12 cellular contexts compared by ENCODE assay signal in the genomic region with DNA sequence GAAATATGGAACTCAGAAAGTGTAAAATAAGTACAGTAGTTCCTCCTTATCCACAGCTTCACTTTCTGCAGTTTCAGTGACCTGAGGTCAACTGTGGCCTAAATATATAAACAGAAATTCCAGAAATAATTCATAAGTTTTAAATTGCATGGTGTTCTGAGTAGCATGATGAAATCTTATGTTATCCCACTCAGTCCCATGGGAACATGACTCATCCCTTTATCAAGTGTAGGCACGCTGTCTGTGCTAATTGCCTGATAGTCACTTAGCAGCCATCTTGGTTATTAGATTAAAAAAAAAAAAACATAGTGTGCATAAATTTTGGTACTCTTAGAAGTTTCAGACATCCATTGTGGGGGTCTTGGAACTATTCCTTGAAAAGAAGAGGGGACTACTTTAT.
DNase-seq lines count a peak whose midpoint lies in the region; ATAC-seq and TF ChIP-seq lines count a peak whose summit lies in the region.
"Had no signal": no experiment of that assay in that cellular context is flagged by ENCODE, and none has a peak within 500 bp of the region (broad histone marks: within the 10 kb centered on the region; RNA-seq: fewer than 3 reads in every experiment).

No MANE protein-coding gene starts in this region.

- H3K4me3 Mint-ChIP-seq in stimulated activated naive CD8-positive, alpha-beta T cell treated with anti-CD3 and anti-CD28 coated beads, Interleukin-15, amount 100 ng/mL, for 72 hours: no peak overlapping the region

- no peak overlapping the region for H3K27ac ChIP-seq in osteoblast (ENCODE audit: low read depth, low read length)
- H3K27ac ChIP-seq: parathyroid adenoma had no signal

- H3K27ac Mint-ChIP-seq in stimulated activated naive CD8-positive, alpha-beta T cell treated with anti-CD3 and anti-CD28 coated beads, Interleukin-15, amount 100 ng/mL, for 72 hours: no peak overlapping the region

- H3K27me3 ChIP-seq in osteoblast (ENCODE audit: insufficient read depth, low read length): no peaks in the 10 kb centered on the region

- no peaks in the 10 kb centered on the region for H3K79me2 ChIP-seq in osteoblast (ENCODE audit: insufficient read depth, low read length)
- H3K79me2 ChIP-seq: parathyroid adenoma had no signal

- ATAC-seq in stimulated activated naive CD8-positive, alpha-beta T cell treated with anti-CD3 and anti-CD28 coated beads, Interleukin-15, amount 100 ng/mL, for 72 hours: no peak

- no peaks in the 10 kb centered on the region for H3K9me3 Mint-ChIP-seq in stimulated activated naive CD8-positive, alpha-beta T cell treated with anti-CD3 and anti-CD28 coated beads, Interleukin-15, amount 100 ng/mL, for 72 hours

- TF ChIP-seq CTCF in NB4 (IDR thresholded peaks at IDR 0.05; ENCODE audit: low read depth, low read length): no peak
- TF ChIP-seq CTCF in osteoblast (IDR thresholded peaks at IDR 0.05; ENCODE audit: extremely low read depth, low read depth, low read length): no peak

- no peaks in the 10 kb centered on the region for H3K36me3 ChIP-seq in osteoblast (ENCODE audit: insufficient read depth, low read length)

- H2AFZ ChIP-seq in osteoblast (ENCODE audit: low read length): no peak overlapping the region
- H2AFZ ChIP-seq: parathyroid adenoma had no signal

- H3K9me3 ChIP-seq in osteoblast (ENCODE audit: low read depth, low read length): no peaks in the 10 kb centered on the region

- H3K4me3 ChIP-seq in NB4 (ENCODE audit: low read depth, low read length): no peak overlapping the region
- H3K4me3 ChIP-seq in osteoblast (ENCODE audit: insufficient read depth, low read length): no peak overlapping the region

- no peaks in the 10 kb centered on the region for H4K20me1 ChIP-seq in osteoblast (ENCODE audit: insufficient read depth, low read length)

- peak; percentile 1 for DNase-seq in Daoy (ENCODE audit: low read depth)
- DNase-seq in NB4 (ENCODE audit: low read depth): peak; percentile 50
- peak; percentile 2 for DNase-seq in astrocyte of the hippocampus (ENCODE audit: low read depth, low spot score)
- DNase-seq in foreskin melanocyte: peak; percentile 22
- DNase-seq in activated naive CD4-positive, alpha-beta T cell treated with Interleukin-2 at 50 U/mL for 16 hours: no peak
- DNase-seq in osteoblast (ENCODE audit: insufficient read length, low spot score, missing footprints): no peak
- no peak for DNase-seq in stimulated activated naive CD8-positive, alpha-beta T cell treated with anti-CD3 and anti-CD28 coated beads, Interleukin-15, amount 100 ng/mL, for 72 hours
- DNase-seq in NCI-H1436 (lab: John Stamatoyannopoulos, UW): no peak
- DNase-seq: activated T-cell treated with anti-CD3 and anti-CD28 coated beads, Interleukin-2, amount 50 U/mL, for 1 hour; amygdala; NCI-H2227 treated with DMSO at 0.1 percent for 48 hours had no signal

- no peaks in the 10 kb centered on the region for H3K27me3 Mint-ChIP-seq in stimulated activated naive CD8-positive, alpha-beta T cell treated with anti-CD3 and anti-CD28 coated beads, Interleukin-15, amount 100 ng/mL, for 72 hours

- H3K4me1 Mint-ChIP-seq in stimulated activated naive CD8-positive, alpha-beta T cell treated with anti-CD3 and anti-CD28 coated beads, Interleukin-15, amount 100 ng/mL, for 72 hours: no peaks in the 10 kb centered on the region

- TF ChIP-seq POLR2A in NB4 (IDR thresholded peaks at IDR 0.05; ENCODE audit: extremely low read depth, insufficient read length): no peak

- H3K4me2 ChIP-seq in osteoblast (ENCODE audit: insufficient read depth, low read length): no peak overlapping the region

- no peaks in the 10 kb centered on the region for H3K4me1 ChIP-seq in osteoblast (ENCODE audit: insufficient read depth, low read length)
- H3K4me1 ChIP-seq: parathyroid adenoma had no signal

Comparison
In these comparisons a context has a peak if more than half of its experiments do, and no peak if none do; other contexts are left out.
1. DNase-seq: peak in Daoy (single experiment), NB4 (single experiment), astrocyte of the hippocampus (single experiment) and foreskin melanocyte (single experiment); none in activated naive CD4-positive, alpha-beta T cell treated with Interleukin-2 at 50 U/mL for 16 hours (single experiment), osteoblast (single experiment), stimulated activated naive CD8-positive, alpha-beta T cell treated with anti-CD3 and anti-CD28 coated beads, Interleukin-15, amount 100 ng/mL, for 72 hours (0 of 2) and NCI-H1436 (single experiment).